Comparison of ENCODE assay signal across 22 cellular contexts in the genomic region with DNA sequence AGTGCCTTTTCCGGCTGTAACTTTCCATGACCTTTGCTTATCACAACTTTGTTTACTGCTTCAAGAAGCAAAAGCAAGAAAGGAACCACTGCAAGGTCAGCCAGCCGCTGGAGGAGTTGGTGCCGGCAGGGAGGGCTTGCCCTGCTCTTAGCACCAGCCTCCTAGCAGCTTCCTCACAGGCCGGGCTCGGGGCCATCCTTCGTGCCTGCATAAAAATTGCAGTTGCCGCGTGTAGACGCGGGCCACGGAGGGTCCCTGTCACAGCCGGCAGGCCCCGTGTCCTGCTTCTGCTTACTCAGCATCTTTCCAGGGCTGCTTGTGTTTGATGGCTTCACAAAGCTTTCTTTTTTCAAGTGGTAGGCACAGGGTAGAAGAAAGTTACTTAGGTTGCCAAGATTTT.
A peak's percentile ranks its signal among the peaks of the same experiment; 100 is the strongest.
DNase-seq lines count a peak whose midpoint lies in the region; ATAC-seq and TF ChIP-seq lines count a peak whose summit lies in the region.
"Had no signal": no experiment of that assay in that cellular context is flagged by ENCODE, and none has a peak within 500 bp of the region (broad histone marks: within the 10 kb centered on the region; RNA-seq: fewer than 3 reads in every experiment).

No MANE protein-coding gene starts in this region.

- H2BK5ac ChIP-seq in neuronal stem cell (ENCODE audit: low read length), result no peak overlapping the region

- H3K18ac ChIP-seq in neuronal stem cell (ENCODE audit: low read length), result peak overlapping the region; percentile 8

- DNase-seq in amygdala (lab: John Stamatoyannopoulos, UW), result peak in 35 of 56 donors; percentile 7 to 68 (median 32)
- peak in 29 of 42 donors; percentile 16 to 74 (median 36) for DNase-seq in head of caudate nucleus
- DNase-seq in neuronal stem cell (ENCODE audit: low spot score), result no peak
- no peak for DNase-seq in SKM-1 (lab: John Stamatoyannopoulos, UW; ENCODE audit: unreplicated experiment)
- DNase-seq in HUDEP-2 (lab: John Stamatoyannopoulos, UW; ENCODE audit: unreplicated experiment in 76 of 76), result no peak
- DNase-seq in OCI-LY7 (ENCODE audit: low spot score), result no peak
- DNase-seq: activated CD8-positive, alpha-beta T cell treated with anti-CD3 and anti-CD28 coated beads for 36 hours; DND-41; effector CD4-positive, alpha-beta T cell; Karpas-422; kidney glomerular epithelial cell; NCI-H1436 treated with DMSO at 0.1 percent for 48 hours; NCI-H345; retina; stimulated activated CD4-positive, alpha-beta T cell treated with anti-CD3 and anti-CD28 coated beads, Interleukin-2, amount 100 ng/mL, for 24 hours; T-cell had no signal

- no peak overlapping the region for H2AK5ac ChIP-seq in neuronal stem cell (ENCODE audit: low read depth, low read length)

- no peak overlapping the region for H3K9ac ChIP-seq in neuronal stem cell (ENCODE audit: low read depth, low read length, poor library complexity)

- no peak overlapping the region for H3K27ac ChIP-seq in neuronal stem cell (replicated peaks; ENCODE audit: low read length)
- peak overlapping the region; percentile 62 for H3K27ac ChIP-seq in temporal lobe (ENCODE audit: low read depth, low read length)
- no peak overlapping the region for H3K27ac ChIP-seq in OCI-LY7 (ENCODE audit: low read depth, low read length, poor library complexity, severe bottlenecking)
- H3K27ac ChIP-seq: C4-2B, neutrophil, SJSA1 had no signal

- no peaks in the 10 kb centered on the region for H4K20me1 ChIP-seq in OCI-LY7 (ENCODE audit: insufficient read depth, low read length)

- no peak overlapping the region for H2BK12ac ChIP-seq in neuronal stem cell (ENCODE audit: low read length)

- no peaks in the 10 kb centered on the region for H3K79me2 ChIP-seq in OCI-LY7 (ENCODE audit: insufficient read depth, low read depth, low read length)

- no peak overlapping the region for H4K91ac ChIP-seq in neuronal stem cell (ENCODE audit: low read depth, low read length, poor library complexity)

- no peaks in the 10 kb centered on the region for H3K9me2 ChIP-seq in OCI-LY7 (ENCODE audit: insufficient read depth, low read length)

- H3K36me3 ChIP-seq in neuronal stem cell (replicated peaks in 1 of 2; ENCODE audit: control insufficient read depth in 2 of 2, insufficient read depth in 2 of 2, low read length in 2 of 2), result peaks cover 35 to 98% of the 10 kb centered on the region in 2 donors
- no peaks in the 10 kb centered on the region; the same call in 1 of the 2 replicates for H3K36me3 ChIP-seq in OCI-LY7 (ENCODE audit: insufficient read depth, low read length)

- H4K8ac ChIP-seq in neuronal stem cell (ENCODE audit: low read depth, low read length), result no peak overlapping the region

- no TSS peak for BruUV-seq in OCI-LY7 (replicated peaks; lab: Mats Ljungman, UMichigan)

- H3K4me3 ChIP-seq in neuronal stem cell (ENCODE audit: low read length in 2 of 2), result no peak overlapping the region
- H3K4me3 ChIP-seq in OCI-LY7 (ENCODE audit: low read depth, low read length, poor library complexity, severe bottlenecking), result no peak overlapping the region
- H3K4me3 ChIP-seq: SJSA1 had no signal

- H3K9me3 ChIP-seq in neuronal stem cell (replicated peaks in 1 of 2; ENCODE audit: control insufficient read depth in 2 of 2, insufficient read depth in 1 of 2, low read depth in 1 of 2, low read length in 2 of 2) (peaks cover 0 to under 1% of the 10 kb centered on the region in 2 donors), OCI-LY7 (ENCODE audit: low read length) (no peaks in the 10 kb centered on the region)
- H3K9me3 ChIP-seq: neutrophil, SJSA1 had no signal

- no peak overlapping the region for H2BK15ac ChIP-seq in neuronal stem cell (ENCODE audit: low read length)

- no peak overlapping the region for H3K4me2 ChIP-seq in neuronal stem cell (ENCODE audit: insufficient read depth, low read length, poor library complexity, severe bottlenecking)
- H3K4me2 ChIP-seq in OCI-LY7 (ENCODE audit: low read length), result no peak overlapping the region

- CTCF ChIA-PET in OCI-LY7 (lab: Charles Lee; ENCODE audit: unreplicated experiment), result no interaction called here

- H3K4me1 ChIP-seq in neuronal stem cell (ENCODE audit: control insufficient read depth in 2 of 2, insufficient read depth in 1 of 2, low read depth in 1 of 2, low read length in 2 of 2), result no peaks in the 10 kb centered on the region
- no peaks in the 10 kb centered on the region for H3K4me1 ChIP-seq in OCI-LY7 (ENCODE audit: insufficient read depth, low read length, poor library complexity, severe bottlenecking)
- H3K4me1 ChIP-seq: SJSA1 had no signal

- no peak overlapping the region for H3K4ac ChIP-seq in neuronal stem cell (ENCODE audit: low read length)

- no peak for ATAC-seq in HG03045 (IDR thresholded peaks at IDR 0.05; ENCODE audit: unreplicated experiment)
- ATAC-seq: activated CD4-positive, CD25-positive, alpha-beta regulatory T cell treated with anti-CD3 and anti-CD28 coated beads, Interleukin-2, amount 50 U/mL, for 24 hours; activated CD8-positive, alpha-beta T cell treated with anti-CD3 and anti-CD28 coated beads for 36 hours; T-cell had no signal

- intact Hi-C loops in head of caudate nucleus (cut with DNase I) (no loop called here), OCI-LY7 (cut with micrococcal nuclease; ENCODE audit: unreplicated experiment) (no loop called here)

- H3K14ac ChIP-seq in neuronal stem cell (ENCODE audit: low read length), result no peak overlapping the region

- H2AFZ ChIP-seq in neuronal stem cell (ENCODE audit: low read length), result no peak overlapping the region
- H2AFZ ChIP-seq in OCI-LY7 (ENCODE audit: low read length), result no peak overlapping the region

- H2BK120ac ChIP-seq in neuronal stem cell (ENCODE audit: low read depth, low read length), result no peak overlapping the region

- H3K27me3 ChIP-seq in neuronal stem cell (ENCODE audit: control insufficient read depth in 3 of 3, insufficient read depth in 3 of 3, low read depth in 1 of 3, low read length in 3 of 3), result no peaks in the 10 kb centered on the region
- H3K27me3 ChIP-seq: neutrophil, SJSA1 had no signal

- WGBS in neuronal stem cell (ENCODE audit: extremely low coverage in 2 of 2, insufficient read length in 2 of 2, insufficient replicate concordance in 1 of 2), 2 donors, result no CpG with 5 or more reads among the region's 13 CpGs

- peak overlapping the region; percentile 17 for H3K23ac ChIP-seq in neuronal stem cell (ENCODE audit: low read depth, low read length, poor library complexity)

- TF ChIP-seq CTCF in OCI-LY7 (conservative IDR thresholded peaks at IDR 0.05; ENCODE audit: low read length), result no peak

- POLR2A ChIA-PET in OCI-LY7 (lab: Charles Lee), result no interaction called here

- no peaks in the 10 kb centered on the region for H3K79me1 ChIP-seq in neuronal stem cell (ENCODE audit: low read depth, low read length)

Comparison
In these comparisons a context has a peak if more than half of its experiments do, and no peak if none do; other contexts are left out.
1. DNase-seq: peak in amygdala (35 of 56) and head of caudate nucleus (29 of 42); none in neuronal stem cell (single experiment), SKM-1 (single experiment), HUDEP-2 (0 of 76) and OCI-LY7 (single experiment).